In genomic region chrX:137600769-137601168, GRCh38 we compare ENCODE assay signal across 41 cellular contexts. TPM values are rescaled to one million over a fixed set of nuclear protein-coding genes. Genes with fewer than 3 reads are reported as not detected.
"Had no signal": no experiment of that assay in that cellular context is flagged by ENCODE, and none has a peak within 500 bp of the region (broad histone marks: within the 10 kb centered on the region; RNA-seq: fewer than 3 reads in every experiment).

No MANE protein-coding gene starts in this region.

- H3K4me3 Mint-ChIP-seq: activated naive CD4-positive, alpha-beta T cell treated with anti-CD3 and anti-CD28 coated beads for 36 hours; activated naive CD4-positive, alpha-beta T cell treated with anti-CD3 and anti-CD28 coated beads, Interleukin-2, amount 10 ng/mL, durations not matched to agents 7 days and 5 days; activated naive CD4-positive, alpha-beta T cell treated with anti-CD3 and anti-CD28 coated beads, Interleukin-2, amount 50 U/mL, for 24 hours; activated naive CD8-positive, alpha-beta T cell; activated naive CD8-positive, alpha-beta T cell treated with anti-CD3 and anti-CD28 coated beads for 36 hours; activated naive CD8-positive, alpha-beta T cell treated with anti-CD3 and anti-CD28 coated beads, Interleukin-2, amount 10 ng/mL, durations not matched to agents 7 days and 5 days; activated naive CD8-positive, alpha-beta T cell treated with anti-CD3 and anti-CD28 coated beads, Interleukin-2, amount 50 U/mL, for 24 hours; activated T-cell treated with anti-CD3 and anti-CD28 coated beads, Interleukin-2, amount 50 U/mL, for 24 hours; activated T-cell treated with anti-CD3 and anti-CD28 coated beads, Interleukin-2, amount 50 U/mL, for 4 hours; activated T-cell treated with anti-CD3 and anti-CD28 coated beads, Interleukin-2, amount 50 U/mL, for 72 hours; activated T-helper 1 cell treated with anti-CD3 and anti-CD28 coated beads, Interleukin-12 subunit alpha, Interleukin-12 subunit beta, Interleukin-2, Interleukin-4 antibody, amounts not matched to agents 30 ng/mL and 10 ng/mL and 1 ng/mL, durations not matched to agents 14 hours and 24 hours and 36 hours; activated T-helper 17 cell treated with anti-CD3 and anti-CD28 coated beads, Interleukin-2, amount 50 U/mL, for 72 hours; brain; central memory CD8-positive, alpha-beta T cell had no signal

- H3K4me3 ChIP-seq: adrenal gland, ascending aorta, body of pancreas, breast epithelium, cardiac muscle cell had no signal

- H3K4me1 ChIP-seq: adrenal gland, ascending aorta, body of pancreas, breast epithelium had no signal

- H3K27me3 Mint-ChIP-seq: activated naive CD4-positive, alpha-beta T cell treated with anti-CD3 and anti-CD28 coated beads, Interleukin-2, amount 10 ng/mL, durations not matched to agents 7 days and 5 days; activated naive CD8-positive, alpha-beta T cell treated with anti-CD3 and anti-CD28 coated beads, Interleukin-2, amount 10 ng/mL, durations not matched to agents 7 days and 5 days; brain; central memory CD8-positive, alpha-beta T cell had no signal

- H3K36me3 Mint-ChIP-seq: activated naive CD4-positive, alpha-beta T cell treated with anti-CD3 and anti-CD28 coated beads, Interleukin-2, amount 10 ng/mL, durations not matched to agents 7 days and 5 days; activated naive CD4-positive, alpha-beta T cell treated with anti-CD3 and anti-CD28 coated beads, Interleukin-2, amount 50 U/mL, for 24 hours; activated naive CD4-positive, alpha-beta T cell treated with anti-CD3 and anti-CD28 coated beads, Interleukin-2, amount 50 U/mL, for 72 hours; activated naive CD8-positive, alpha-beta T cell; activated naive CD8-positive, alpha-beta T cell treated with anti-CD3 and anti-CD28 coated beads for 36 hours; activated naive CD8-positive, alpha-beta T cell treated with anti-CD3 and anti-CD28 coated beads, Interleukin-2, amount 10 ng/mL, durations not matched to agents 7 days and 5 days; brain had no signal

- H3K9me3 ChIP-seq: adrenal gland, ascending aorta, body of pancreas, breast epithelium had no signal

- H3K4me1 Mint-ChIP-seq: activated naive CD4-positive, alpha-beta T cell treated with anti-CD3 and anti-CD28 coated beads, Interleukin-2, amount 10 ng/mL, durations not matched to agents 7 days and 5 days; activated naive CD4-positive, alpha-beta T cell treated with anti-CD3 and anti-CD28 coated beads, Interleukin-2, amount 50 U/mL, for 24 hours; activated naive CD8-positive, alpha-beta T cell treated with anti-CD3 and anti-CD28 coated beads for 36 hours; activated naive CD8-positive, alpha-beta T cell treated with anti-CD3 and anti-CD28 coated beads, Interleukin-2, amount 10 ng/mL, durations not matched to agents 7 days and 5 days; activated naive CD8-positive, alpha-beta T cell treated with anti-CD3 and anti-CD28 coated beads, Interleukin-2, amount 50 U/mL, for 24 hours; activated T-helper 17 cell treated with anti-CD3 and anti-CD28 coated beads, Interleukin-2, amount 50 U/mL, for 72 hours; brain; central memory CD8-positive, alpha-beta T cell had no signal

- DNase-seq: activated effector memory CD4-positive, alpha-beta T cell treated with anti-CD3 and anti-CD28 coated beads, Interleukin-2, amount 50 U/mL, for 16 hours; activated effector memory CD4-positive, alpha-beta T cell treated with Interleukin-2 at 50 U/mL for 16 hours; activated gamma-delta T cell; activated gamma-delta T cell treated with Interleukin-2 at 50 U/mL for 16 hours; activated naive CD4-positive, alpha-beta T cell; activated naive CD4-positive, alpha-beta T cell treated with anti-CD3 and anti-CD28 coated beads for 36 hours; activated naive CD4-positive, alpha-beta T cell treated with anti-CD3 and anti-CD28 coated beads, Interleukin-2, amount 10 ng/mL, durations not matched to agents 7 days and 5 days; activated naive CD4-positive, alpha-beta T cell treated with anti-CD3 and anti-CD28 coated beads, Interleukin-2, amount 50 U/mL, for 16 hours; activated naive CD4-positive, alpha-beta T cell treated with Interleukin-2 at 50 U/mL for 16 hours; activated naive CD8-positive, alpha-beta T cell treated with anti-CD3 and anti-CD28 coated beads for 36 hours; activated naive CD8-positive, alpha-beta T cell treated with anti-CD3 and anti-CD28 coated beads, Interleukin-2, amount 10 ng/mL, durations not matched to agents 7 days and 5 days; activated naive CD8-positive, alpha-beta T cell treated with anti-CD3 and anti-CD28 coated beads, Interleukin-2, amount 50 U/mL, for 24 hours; activated T-cell treated with anti-CD3 and anti-CD28 coated beads, Interleukin-2, amount 50 U/mL, for 1 hour; activated T-cell treated with anti-CD3 and anti-CD28 coated beads, Interleukin-2, amount 50 U/mL, for 24 hours; activated T-cell treated with anti-CD3 and anti-CD28 coated beads, Interleukin-2, amount 50 U/mL, for 4 hours; activated T-cell treated with anti-CD3 and anti-CD28 coated beads, Interleukin-2, amount 50 U/mL, for 48 hours; activated T-cell treated with anti-CD3 and anti-CD28 coated beads, Interleukin-2, amount 50 U/mL, for 72 hours; adrenal gland; amniotic stem cell; amygdala; anterior cingulate cortex; aorta; body of pancreas; brain microvascular endothelial cell; caudate nucleus; central memory CD4-positive, alpha-beta T cell; cerebellar nuclear complex had no signal

- H3K27me3 ChIP-seq: adrenal gland, ascending aorta, body of pancreas, brain microvascular endothelial cell, cardiac muscle cell had no signal

- H3K9me3 Mint-ChIP-seq: activated naive CD4-positive, alpha-beta T cell treated with anti-CD3 and anti-CD28 coated beads for 36 hours; activated naive CD4-positive, alpha-beta T cell treated with anti-CD3 and anti-CD28 coated beads, Interleukin-2, amount 10 ng/mL, durations not matched to agents 7 days and 5 days; activated naive CD4-positive, alpha-beta T cell treated with anti-CD3 and anti-CD28 coated beads, Interleukin-2, amount 50 U/mL, for 24 hours; activated naive CD8-positive, alpha-beta T cell treated with anti-CD3 and anti-CD28 coated beads for 36 hours; activated naive CD8-positive, alpha-beta T cell treated with anti-CD3 and anti-CD28 coated beads, Interleukin-2, amount 10 ng/mL, durations not matched to agents 7 days and 5 days; activated naive CD8-positive, alpha-beta T cell treated with anti-CD3 and anti-CD28 coated beads, Interleukin-2, amount 50 U/mL, for 24 hours; activated T-cell treated with anti-CD3 and anti-CD28 coated beads, Interleukin-2, amount 50 U/mL, for 24 hours; activated T-cell treated with anti-CD3 and anti-CD28 coated beads, Interleukin-2, amount 50 U/mL, for 4 hours; activated T-cell treated with anti-CD3 and anti-CD28 coated beads, Interleukin-2, amount 50 U/mL, for 72 hours; activated T-helper 1 cell treated with anti-CD3 and anti-CD28 coated beads, Interleukin-12 subunit alpha, Interleukin-12 subunit beta, Interleukin-2, Interleukin-4 antibody, amounts not matched to agents 30 ng/mL and 10 ng/mL and 1 ng/mL, durations not matched to agents 14 hours and 24 hours and 36 hours; activated T-helper 17 cell treated with anti-CD3 and anti-CD28 coated beads, Interleukin-2, amount 50 U/mL, for 72 hours; activated T-helper 2 cell treated with anti-CD3 and anti-CD28 coated beads, Interferon-gamma antibody, Interleukin-2, Interleukin-4, amounts not matched to agents 10 μg/mL and 5 μg/mL and 100 μg/mL, durations not matched to agents 14 hours and 24 hours and 36 hours had no signal

- H3K36me3 ChIP-seq: adrenal gland, ascending aorta, brain microvascular endothelial cell, breast epithelium, cardiac muscle cell had no signal

- H3K27ac Mint-ChIP-seq: activated naive CD4-positive, alpha-beta T cell treated with anti-CD3 and anti-CD28 coated beads for 36 hours; activated naive CD4-positive, alpha-beta T cell treated with anti-CD3 and anti-CD28 coated beads, Interleukin-2, amount 10 ng/mL, durations not matched to agents 7 days and 5 days; activated naive CD4-positive, alpha-beta T cell treated with anti-CD3 and anti-CD28 coated beads, Interleukin-2, amount 50 U/mL, for 24 hours; activated naive CD4-positive, alpha-beta T cell treated with anti-CD3 and anti-CD28 coated beads, Interleukin-2, amount 50 U/mL, for 72 hours; activated naive CD8-positive, alpha-beta T cell; activated naive CD8-positive, alpha-beta T cell treated with anti-CD3 and anti-CD28 coated beads for 36 hours; activated naive CD8-positive, alpha-beta T cell treated with anti-CD3 and anti-CD28 coated beads, Interleukin-2, amount 10 ng/mL, durations not matched to agents 7 days and 5 days; activated naive CD8-positive, alpha-beta T cell treated with anti-CD3 and anti-CD28 coated beads, Interleukin-2, amount 50 U/mL, for 24 hours; activated T-cell treated with anti-CD3 and anti-CD28 coated beads, Interleukin-2, amount 50 U/mL, for 24 hours; activated T-cell treated with anti-CD3 and anti-CD28 coated beads, Interleukin-2, amount 50 U/mL, for 72 hours; activated T-helper 1 cell treated with anti-CD3 and anti-CD28 coated beads, Interleukin-12 subunit alpha, Interleukin-12 subunit beta, Interleukin-2, Interleukin-4 antibody, amounts not matched to agents 30 ng/mL and 10 ng/mL and 1 ng/mL, durations not matched to agents 14 hours and 24 hours and 36 hours; activated T-helper 17 cell treated with anti-CD3 and anti-CD28 coated beads, Interleukin-2, amount 50 U/mL, for 72 hours; activated T-helper 2 cell treated with anti-CD3 and anti-CD28 coated beads, Interferon-gamma antibody, Interleukin-2, Interleukin-4, amounts not matched to agents 10 μg/mL and 5 μg/mL and 100 μg/mL, durations not matched to agents 14 hours and 24 hours and 36 hours; brain had no signal

- H3K27ac ChIP-seq: adrenal gland, ascending aorta, body of pancreas, brain microvascular endothelial cell, breast epithelium, cardiac muscle cell had no signal

RNA-seq across cellular contexts. Expression of gene ZIC3, which starts 34.8 kb away (rescaled TPM):
- total RNA-seq: activated naive CD4-positive, alpha-beta T cell treated with anti-CD3 and anti-CD28 coated beads for 36 hours; activated naive CD4-positive, alpha-beta T cell treated with anti-CD3 and anti-CD28 coated beads, Interleukin-2, amount 50 U/mL, for 72 hours; activated naive CD8-positive, alpha-beta T cell treated with anti-CD3 and anti-CD28 coated beads for 36 hours; activated naive CD8-positive, alpha-beta T cell treated with anti-CD3 and anti-CD28 coated beads, Interleukin-2, amount 10 ng/mL, durations not matched to agents 7 days and 5 days; activated T-cell treated with anti-CD3 and anti-CD28 coated beads, Interleukin-2, amount 50 U/mL, for 4 hours; activated T-cell treated with anti-CD3 and anti-CD28 coated beads, Interleukin-2, amount 50 U/mL, for 72 hours; activated T-helper 1 cell treated with anti-CD3 and anti-CD28 coated beads, Interleukin-12 subunit alpha, Interleukin-12 subunit beta, Interleukin-2, Interleukin-4 antibody, amounts not matched to agents 30 ng/mL and 10 ng/mL and 1 ng/mL, durations not matched to agents 14 hours and 24 hours and 36 hours; activated T-helper 17 cell treated with anti-CD3 and anti-CD28 coated beads, Interleukin-2, amount 50 U/mL, for 72 hours; activated T-helper 2 cell treated with anti-CD3 and anti-CD28 coated beads, Interferon-gamma antibody, Interleukin-2, Interleukin-4, amounts not matched to agents 10 μg/mL and 5 μg/mL and 100 μg/mL, durations not matched to agents 14 hours and 24 hours and 36 hours; aorta; ascending aorta; body of pancreas; breast epithelium; bronchial epithelial cell; cardiac septum; chondrocyte had no signal
